In genomic region chr20:4885877-4886276, GRCh38 we compare ENCODE assay signal across 17 cellular contexts.
"Had no signal": no experiment of that assay in that cellular context is flagged by ENCODE, and none has a peak within 500 bp of the region (broad histone marks: within the 10 kb centered on the region; RNA-seq: fewer than 3 reads in every experiment).

No MANE protein-coding gene starts in this region.

- H3K4me3 Mint-ChIP-seq: activated naive CD8-positive, alpha-beta T cell treated with anti-CD3 and anti-CD28 coated beads, Interleukin-2, amount 50 U/mL, for 24 hours; brain; mesothelial cell of epicardium; neural crest cell had no signal

- ATAC-seq: activated CD4-positive, CD25-positive, alpha-beta regulatory T cell treated with anti-CD3 and anti-CD28 coated beads, Interleukin-2, amount 50 U/mL, for 24 hours; activated naive CD8-positive, alpha-beta T cell treated with anti-CD3 and anti-CD28 coated beads, Interleukin-2, amount 50 U/mL, for 24 hours; foreskin keratinocyte had no signal

- H3K9me3 ChIP-seq: stomach, testis, upper lobe of left lung had no signal

- H3K4me1 ChIP-seq: foreskin keratinocyte, stomach, testis, upper lobe of left lung had no signal

- H3K27me3 Mint-ChIP-seq: activated naive CD8-positive, alpha-beta T cell treated with anti-CD3 and anti-CD28 coated beads, Interleukin-2, amount 50 U/mL, for 24 hours; brain; progenitor cell of endocrine pancreas had no signal

- H3K27me3 ChIP-seq: foreskin keratinocyte, stomach, testis, upper lobe of left lung had no signal

- DNase-seq: activated CD4-positive, alpha-beta T cell treated with anti-CD3 and anti-CD28 coated beads, Interleukin-2, amount 50 U/mL, for 1 hour; activated naive CD4-positive, alpha-beta T cell treated with Interleukin-2 at 50 U/mL for 16 hours; activated naive CD8-positive, alpha-beta T cell treated with anti-CD3 and anti-CD28 coated beads, Interleukin-2, amount 50 U/mL, for 24 hours; activated T-cell treated with anti-CD3 and anti-CD28 coated beads, Interleukin-2, amount 50 U/mL, for 1 hour; caudate nucleus; foreskin keratinocyte; glutamatergic neuron; stomach; testis; upper lobe of left lung had no signal

- H3K4me1 Mint-ChIP-seq: brain, mesothelial cell of epicardium had no signal

- H3K4me3 ChIP-seq: lung, stomach, testis, upper lobe of left lung had no signal

- H3K27ac Mint-ChIP-seq: activated naive CD8-positive, alpha-beta T cell treated with anti-CD3 and anti-CD28 coated beads, Interleukin-2, amount 50 U/mL, for 24 hours; activated T-helper 2 cell treated with anti-CD3 and anti-CD28 coated beads, Interferon-gamma antibody, Interleukin-2, Interleukin-4, amounts not matched to agents 10 μg/mL and 5 μg/mL and 100 μg/mL, durations not matched to agents 14 hours and 24 hours and 36 hours; brain; mesothelial cell of epicardium; progenitor cell of endocrine pancreas had no signal

- H3K27ac ChIP-seq: foreskin keratinocyte, stomach, testis, upper lobe of left lung had no signal
